In genomic region chr2:190343500-190344274, GRCh38 we compare ENCODE assay signal across 1 cellular context.
TF ChIP-seq lines count a peak whose summit lies in the region.

INPP1 (plus strand) TSS chr2:190343589; CDS start chr2:190360103, 16,514 bp downstream.

TF ChIP-seq in A549, 52 proteins besides CTCF, POLR2A, EP300 and RAD21 (continued from another document):
- TF ChIP-seq REST (IDR thresholded peaks at IDR 0.05) (no peak), KDM5A (IDR thresholded peaks at IDR 0.05) (no peak), HMGXB4 (CRISPR knock-in tag; IDR thresholded peaks at IDR 0.05; ENCODE audit: borderline replicate concordance) (no peak), SREBF2 (IDR thresholded peaks at IDR 0.05) (no peak), USF2 (IDR thresholded peaks at IDR 0.05) (no peak), PBX3 (IDR thresholded peaks at IDR 0.05) (no peak), FOSB (CRISPR knock-in tag; IDR thresholded peaks at IDR 0.05) (no peak), NR3C1 (IDR thresholded peaks at IDR 0.05) (no peak), NPAS2 (CRISPR knock-in tag; IDR thresholded peaks at IDR 0.05; ENCODE audit: borderline replicate concordance) (no peak), MAX (IDR thresholded peaks at IDR 0.05) (peak; percentile 88), RARB (CRISPR knock-in tag; IDR thresholded peaks at IDR 0.05) (no peak), EHMT2 (IDR thresholded peaks at IDR 0.05; ENCODE audit: low read depth) (no peak), ZNF302 (CRISPR knock-in tag; IDR thresholded peaks at IDR 0.05) (no peak), HEYL (CRISPR knock-in tag; IDR thresholded peaks at IDR 0.05) (no peak), GATA3 (IDR thresholded peaks at IDR 0.05; ENCODE audit: borderline replicate concordance) (no peak), SMC3 (IDR thresholded peaks at IDR 0.05) (no peak), POLR2AphosphoS2 (conservative IDR thresholded peaks at IDR 0.05; ENCODE audit: low read length) (no peak), JUN (IDR thresholded peaks at IDR 0.05) (peak in 1 of 2 experiments; percentile 54; a peak in 1 of 5 replicates), RNF2 (IDR thresholded peaks at IDR 0.05; ENCODE audit: borderline replicate concordance, low read depth) (no peak), TFCP2L1 (CRISPR knock-in tag; IDR thresholded peaks at IDR 0.05) (no peak), HOXA7 (CRISPR knock-in tag; IDR thresholded peaks at IDR 0.05) (no peak), ESRRA (IDR thresholded peaks at IDR 0.05; ENCODE audit: borderline replicate concordance, low read length) (no peak), HOXB5 (CRISPR knock-in tag; IDR thresholded peaks at IDR 0.05) (0 out of 2 replicates have a peak, but pooled peaks have one; percentile 8), RFX5 (IDR thresholded peaks at IDR 0.05) (0 out of 2 replicates have a peak, but pooled peaks have one; percentile 33), E2F6 (IDR thresholded peaks at IDR 0.05; ENCODE audit: borderline replicate concordance, low read depth) (peak; percentile 94), MYC (IDR thresholded peaks at IDR 0.05; ENCODE audit: borderline replicate concordance, low read length) (no peak), HES2 (IDR thresholded peaks at IDR 0.05) (no peak), TP53 (CRISPR knock-in tag; IDR thresholded peaks at IDR 0.05) (peak; percentile 35; the same call in 1 of the 2 replicates), PHF8 (IDR thresholded peaks at IDR 0.05; ENCODE audit: borderline replicate concordance, low read depth) (peak; percentile 49; the same call in 1 of the 2 replicates), ZFP36 (IDR thresholded peaks at IDR 0.05; ENCODE audit: borderline replicate concordance, partially characterized antibody) (no peak), HDAC2 (IDR thresholded peaks at IDR 0.05) (no peak), KDM1A (IDR thresholded peaks at IDR 0.05; ENCODE audit: low read depth) (no peak), HOXB13 (CRISPR knock-in tag; IDR thresholded peaks at IDR 0.05; ENCODE audit: low read depth) (no peak), CBX8 (IDR thresholded peaks at IDR 0.05) (no peak), ATOH8 (CRISPR knock-in tag; IDR thresholded peaks at IDR 0.05; ENCODE audit: low read depth) (0 out of 2 replicates have a peak, but pooled peaks have one; percentile 18), CBX2 (IDR thresholded peaks at IDR 0.05; ENCODE audit: borderline replicate concordance, low read depth) (no peak)
